ENCODE assay signal across 9 cellular contexts in genomic region chr5:16809816-16810502, GRCh38.
DNase-seq lines count a peak whose midpoint lies in the region; ATAC-seq and TF ChIP-seq lines count a peak whose summit lies in the region.
"Had no signal": no experiment of that assay in that cellular context is flagged by ENCODE, and none has a peak within 500 bp of the region (broad histone marks: within the 10 kb centered on the region; RNA-seq: fewer than 3 reads in every experiment).

No MANE protein-coding gene starts in this region.

- peak overlapping the region; percentile 74 for H3K27ac Mint-ChIP-seq in HFFc6
- no peak overlapping the region for H3K27ac Mint-ChIP-seq in activated CD4-positive, alpha-beta T cell treated with anti-CD3 and anti-CD28 coated beads for 36 hours
- H3K27ac Mint-ChIP-seq: activated naive CD4-positive, alpha-beta T cell treated with anti-CD3 and anti-CD28 coated beads for 36 hours had no signal

- in situ Hi-C loops in astrocyte of the cerebellum (cut with HindIII; ENCODE audit: low sequenced_read_pairs) = no loop called here

- TF ChIP-seq CTCF in HFFc6 (IDR thresholded peaks at IDR 0.05) = no peak
- TF ChIP-seq CTCF in astrocyte of the cerebellum (IDR thresholded peaks at IDR 0.05; ENCODE audit: low read depth, low read length, missing control alignments) = no peak

- DNase-seq in HFFc6 (peak; percentile 68), astrocyte of the cerebellum (ENCODE audit: low read depth) (peak; percentile 87), iris pigment epithelial cell (ENCODE audit: low read depth) (peak; percentile 83), smooth muscle cell of the brain vasculature (ENCODE audit: low read depth, low spot score) (peak; percentile 57)
- DNase-seq in activated CD4-positive, alpha-beta T cell treated with anti-CD3 and anti-CD28 coated beads, Interleukin-2, amount 50 U/mL, for 1 hour = no peak
- no peak for DNase-seq in activated CD4-positive, alpha-beta T cell treated with anti-CD3 and anti-CD28 coated beads for 36 hours
- DNase-seq: activated naive CD4-positive, alpha-beta T cell treated with anti-CD3 and anti-CD28 coated beads for 36 hours had no signal

- H3K27me3 Mint-ChIP-seq in HFFc6 (ENCODE audit: insufficient read depth) = peaks cover 8% of the 10 kb centered on the region
- H3K27me3 Mint-ChIP-seq in activated CD4-positive, alpha-beta T cell treated with anti-CD3 and anti-CD28 coated beads for 36 hours = peaks cover 11% of the 10 kb centered on the region

- no peaks in the 10 kb centered on the region for H3K9me3 Mint-ChIP-seq in HFFc6
- H3K9me3 Mint-ChIP-seq in activated CD4-positive, alpha-beta T cell treated with anti-CD3 and anti-CD28 coated beads for 36 hours (ENCODE audit: low read depth) = no peaks in the 10 kb centered on the region
- H3K9me3 Mint-ChIP-seq: activated naive CD4-positive, alpha-beta T cell treated with anti-CD3 and anti-CD28 coated beads for 36 hours had no signal

- ATAC-seq in HG03280 (IDR thresholded peaks at IDR 0.05; ENCODE audit: unreplicated experiment) = no peak
- no peak for ATAC-seq in HG03039 (IDR thresholded peaks at IDR 0.05; ENCODE audit: unreplicated experiment)
- ATAC-seq in activated CD4-positive, alpha-beta T cell treated with anti-CD3 and anti-CD28 coated beads for 36 hours = no peak

- POLR2A ChIA-PET in activated CD4-positive, alpha-beta T cell treated with anti-CD3 and anti-CD28 coated beads for 36 hours (lab: Charles Lee) = no interaction called here

- peak overlapping the region; percentile 53 for H3K4me3 Mint-ChIP-seq in HFFc6
- H3K4me3 Mint-ChIP-seq in activated CD4-positive, alpha-beta T cell treated with anti-CD3 and anti-CD28 coated beads for 36 hours = no peak overlapping the region
- H3K4me3 Mint-ChIP-seq: activated naive CD4-positive, alpha-beta T cell treated with anti-CD3 and anti-CD28 coated beads for 36 hours had no signal

- intact Hi-C loops in activated CD4-positive, alpha-beta T cell treated with anti-CD3 and anti-CD28 coated beads for 36 hours (cut with DNase I, micrococcal nuclease) = no loop called here

- peaks cover 29% of the 10 kb centered on the region for H3K36me3 Mint-ChIP-seq in HFFc6 (ENCODE audit: low read depth)
- H3K36me3 Mint-ChIP-seq in activated CD4-positive, alpha-beta T cell treated with anti-CD3 and anti-CD28 coated beads for 36 hours (ENCODE audit: low read depth) = no peaks in the 10 kb centered on the region

- no peak overlapping the region for H3K4me3 ChIP-seq in astrocyte of the cerebellum (ENCODE audit: low read depth, low read length)

- CTCF ChIA-PET in activated CD4-positive, alpha-beta T cell treated with anti-CD3 and anti-CD28 coated beads for 36 hours (lab: Charles Lee) = no interaction called here

- peaks cover 78% of the 10 kb centered on the region for H3K4me1 Mint-ChIP-seq in HFFc6 (ENCODE audit: low read depth)
- H3K4me1 Mint-ChIP-seq in activated CD4-positive, alpha-beta T cell treated with anti-CD3 and anti-CD28 coated beads for 36 hours = peaks cover 4% of the 10 kb centered on the region

Comparison
In these comparisons a context has a peak if more than half of its experiments do, and no peak if none do; other contexts are left out.
1. DNase-seq: peak in HFFc6 (single experiment), astrocyte of the cerebellum (single experiment), iris pigment epithelial cell (single experiment) and smooth muscle cell of the brain vasculature (single experiment); none in activated CD4-positive, alpha-beta T cell treated with anti-CD3 and anti-CD28 coated beads, Interleukin-2, amount 50 U/mL, for 1 hour (single experiment) and activated CD4-positive, alpha-beta T cell treated with anti-CD3 and anti-CD28 coated beads for 36 hours (single experiment).